Comparison of ENCODE assay signal across 13 cellular contexts in the genomic region with DNA sequence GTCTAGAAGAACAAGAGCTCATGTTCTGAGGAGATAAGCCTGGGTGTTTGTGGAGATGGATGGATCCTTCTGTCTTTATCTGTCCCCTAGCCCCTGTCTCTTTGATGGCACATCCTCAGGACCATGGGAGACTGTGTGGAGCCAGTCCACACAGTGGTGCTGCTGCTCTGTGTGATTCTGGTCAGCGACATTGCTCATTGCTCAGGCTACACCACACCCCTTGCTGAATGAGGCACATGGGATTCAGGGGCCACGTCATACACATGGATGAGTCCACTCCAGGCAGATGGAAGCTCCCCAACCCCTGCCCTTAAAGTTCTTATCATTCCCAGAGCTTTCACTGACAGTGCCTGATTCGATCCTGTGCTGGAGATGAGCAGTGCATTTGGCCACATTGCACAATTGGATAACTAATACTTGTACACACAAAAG.
A peak's percentile ranks its signal among the peaks of the same experiment; 100 is the strongest.
DNase-seq lines count a peak whose midpoint lies in the region; ATAC-seq lines count a peak whose summit lies in the region.
"Had no signal": no experiment of that assay in that cellular context is flagged by ENCODE, and none has a peak within 500 bp of the region (broad histone marks: within the 10 kb centered on the region; RNA-seq: fewer than 3 reads in every experiment).

No MANE protein-coding gene starts in this region.

- intact Hi-C loops in sciatic nerve (cut with DNase I): no loop called here

- in situ Hi-C loops in SK-MEL-5 (cut with HindIII; ENCODE audit: low pct_unique_long_range_greater_than_20kb, low sequenced_read_pairs): no loop called here

- DNase-seq in GM04504 (ENCODE audit: low read depth) (peak; percentile 77), SK-MEL-5 (ENCODE audit: low read depth, low spot score) (peak; percentile 22), fibroblast of gingiva (ENCODE audit: low read depth) (peak; percentile 47), sciatic nerve (ENCODE audit: low spot score) (no peak), hippocampal formation (lab: John Stamatoyannopoulos, UW) (no peak), middle frontal gyrus (ENCODE audit: extremely low spot score, low spot score) (no peak), Kasumi-1 (lab: John Stamatoyannopoulos, UW) (no peak)
- DNase-seq: activated CD4-positive, alpha-beta T cell treated with anti-CD3 and anti-CD28 coated beads for 36 hours; caudate nucleus; kidney; SIG-M5 had no signal

- ATAC-seq in sciatic nerve (peak; percentile 29), HG03108 (IDR thresholded peaks at IDR 0.05; ENCODE audit: unreplicated experiment) (no peak)
- ATAC-seq: activated CD4-positive, alpha-beta T cell treated with anti-CD3 and anti-CD28 coated beads for 36 hours; HCT116 had no signal

Comparison
In these comparisons a context has a peak if more than half of its experiments do, and no peak if none do; other contexts are left out.
1. DNase-seq: peak in GM04504 (single experiment), SK-MEL-5 (single experiment) and fibroblast of gingiva (single experiment); none in sciatic nerve (single experiment), hippocampal formation (0 of 2), middle frontal gyrus (single experiment) and Kasumi-1 (0 of 2).